ENCODE assay signal across 9 cellular contexts in the genomic region with DNA sequence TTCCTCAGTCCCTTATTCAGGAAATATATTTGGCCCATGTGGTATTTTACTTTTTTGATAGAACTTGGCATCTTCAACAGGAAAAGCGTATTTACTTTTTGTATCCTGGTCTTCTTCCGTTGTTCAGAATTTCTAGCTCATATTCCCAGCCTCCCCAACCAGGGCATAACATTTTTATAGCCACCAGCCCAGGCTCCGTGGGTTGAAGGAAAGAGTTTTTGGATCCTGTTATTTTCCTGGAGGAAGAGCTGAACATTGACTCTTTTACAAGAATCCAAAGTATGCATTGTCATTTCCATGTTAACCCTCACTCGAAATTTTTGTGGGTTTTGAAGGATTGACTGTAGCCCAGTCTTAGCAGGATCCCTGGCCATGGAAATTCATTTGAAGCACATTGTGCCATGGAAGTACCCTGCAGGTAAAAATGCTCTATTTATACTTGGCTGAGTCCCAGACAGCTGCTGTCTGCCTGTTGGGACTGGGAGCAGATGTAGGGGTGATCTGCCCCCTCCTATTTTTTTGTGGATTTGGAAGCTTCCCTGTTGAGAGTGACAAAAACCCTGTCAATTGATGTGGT.
DNase-seq lines count a peak whose midpoint lies in the region; ATAC-seq, FAIRE-seq and TF ChIP-seq lines count a peak whose summit lies in the region.
"Had no signal": no experiment of that assay in that cellular context is flagged by ENCODE, and none has a peak within 500 bp of the region (broad histone marks: within the 10 kb centered on the region; RNA-seq: fewer than 3 reads in every experiment).

No MANE protein-coding gene starts in this region.

- H3K36me3 ChIP-seq in parathyroid adenoma (ENCODE audit: control insufficient read depth, insufficient read depth, low read length) (no peaks in the 10 kb centered on the region), transverse colon (no peaks in the 10 kb centered on the region)

- ATAC-seq in GM19452 (IDR thresholded peaks at IDR 0.05; ENCODE audit: unreplicated experiment): no peak

- H2AFZ ChIP-seq in parathyroid adenoma: no peak overlapping the region

- in situ Hi-C loops in transverse colon (cut with MboI; ENCODE audit: low pct_ligation_motif_present in 1 of 4, low pct_unique_long_range_greater_than_20kb in 1 of 4, low sequenced_read_pairs in 3 of 4): loop anchor here (25.0 kb wide), 6 partner anchors 108 to 358 kb away; no protein-coding TSS in a partner anchor

- H3K9me3 ChIP-seq in parathyroid adenoma (ENCODE audit: control insufficient read depth, low read length) (no peaks in the 10 kb centered on the region), transverse colon (no peaks in the 10 kb centered on the region)

- WGBS in transverse colon (ENCODE audit: low coverage in 1 of 2), 2 donors: 38 to 47% methylated on average over 3 to 4 of the region's 4 CpGs

- peak overlapping the region; percentile 24 for H3K27ac ChIP-seq in parathyroid adenoma
- H3K27ac ChIP-seq in transverse colon: peak overlapping the region in 1 of 4 donors; percentile 14

- H3K4me3 ChIP-seq in parathyroid adenoma (ENCODE audit: low read depth, low read length) (no peak overlapping the region), transverse colon (no peak overlapping the region)

- TF ChIP-seq EP300 in transverse colon (IDR thresholded peaks at IDR 0.05; ENCODE audit: low read depth): no peak

- H3K4me2 ChIP-seq in parathyroid adenoma (ENCODE audit: low read length): no peak overlapping the region

- H3K79me2 ChIP-seq in parathyroid adenoma: no peaks in the 10 kb centered on the region

- intact Hi-C loops in transverse colon (cut with DNase I; ENCODE audit: low total_unique reads): no loop called here

- H3K4me1 ChIP-seq in parathyroid adenoma: no peaks in the 10 kb centered on the region
- peaks cover 0 to 38% (median 13%) of the 10 kb centered on the region in 4 donors for H3K4me1 ChIP-seq in transverse colon

- no peak for DNase-seq in H54 (ENCODE audit: insufficient read length, low spot score)
- DNase-seq in NCI-H524 treated with DMSO at 0.1 percent for 48 hours (lab: John Stamatoyannopoulos, UW): peak; percentile 48
- peak; percentile 30 for DNase-seq in fibroblast of gingiva (ENCODE audit: low read depth)
- no peak for DNase-seq in middle frontal gyrus (ENCODE audit: extremely low spot score, low spot score)
- DNase-seq in transverse colon: no peak
- DNase-seq in SKM-1 treated with dmso at 0.1 percent for 144 hours (lab: John Stamatoyannopoulos, UW; ENCODE audit: unreplicated experiment): no peak
- DNase-seq: midbrain had no signal

- H3K27me3 ChIP-seq in parathyroid adenoma (ENCODE audit: control insufficient read depth, insufficient read depth, low read length) (no peaks in the 10 kb centered on the region), transverse colon (no peaks in the 10 kb centered on the region)

- peak; percentile 23 for FAIRE-seq in H54 (lab: Jason Lieb, UNC)

- TF ChIP-seq POLR2A in H54 (IDR thresholded peaks at IDR 0.05; ENCODE audit: low read depth, low read length) (no peak), transverse colon (IDR thresholded peaks at IDR 0.05) (no peak)

- TF ChIP-seq CTCF in parathyroid adenoma (IDR thresholded peaks at IDR 0.05) (no peak), transverse colon (IDR thresholded peaks at IDR 0.05) (no peak)

- H3K9ac ChIP-seq in parathyroid adenoma: no peak overlapping the region

Comparison
In these comparisons a context has a peak if more than half of its experiments do, and no peak if none do; other contexts are left out.
1. DNase-seq: peak in NCI-H524 treated with DMSO at 0.1 percent for 48 hours (single experiment) and fibroblast of gingiva (single experiment); none in H54 (single experiment), middle frontal gyrus (single experiment), transverse colon (single experiment) and SKM-1 treated with dmso at 0.1 percent for 144 hours (single experiment).